44 cellular contexts compared by ENCODE assay signal in the genomic region with DNA sequence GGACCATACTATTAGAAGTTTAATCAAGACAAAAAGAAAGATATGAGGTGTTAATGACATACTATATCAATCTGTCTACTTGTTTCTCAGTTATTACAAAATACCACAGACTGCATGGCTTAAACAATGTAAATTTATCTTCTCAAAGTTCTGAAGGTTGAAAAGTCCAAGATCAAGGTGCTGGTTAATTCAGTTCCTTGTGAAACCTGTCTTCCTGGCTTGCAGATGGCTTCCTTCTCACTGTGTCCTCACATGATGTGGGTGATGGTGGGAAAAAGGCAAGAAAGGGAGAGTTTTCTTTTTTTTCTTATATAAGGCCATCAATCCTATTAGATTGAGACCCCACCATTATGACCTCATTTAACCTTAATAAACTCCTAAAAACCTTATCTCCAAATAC. TPM values are rescaled to one million over a fixed set of nuclear protein-coding genes. Genes with fewer than 3 reads are reported as not detected.
"Had no signal": no experiment of that assay in that cellular context is flagged by ENCODE, and none has a peak within 500 bp of the region (broad histone marks: within the 10 kb centered on the region; RNA-seq: fewer than 3 reads in every experiment).

No MANE protein-coding gene starts in this region.

- H3K9me3 ChIP-seq: adrenal gland, ascending aorta, body of pancreas had no signal

- FAIRE-seq: astrocyte, bronchial epithelial cell had no signal

- H3K36me3 ChIP-seq: adrenal gland, ascending aorta, brain microvascular endothelial cell, breast epithelium, cardiac muscle cell had no signal

- ATAC-seq: activated naive CD4-positive, alpha-beta T cell treated with anti-CD3 and anti-CD28 coated beads, Interleukin-2, amount 50 U/mL, for 72 hours; activated naive CD8-positive, alpha-beta T cell treated with anti-CD3 and anti-CD28 coated beads, Interleukin-2, amount 50 U/mL, for 24 hours; activated T-cell treated with anti-CD3 and anti-CD28 coated beads, Interleukin-2, amount 50 U/mL, for 4 hours; activated T-cell treated with anti-CD3 and anti-CD28 coated beads, Interleukin-2, amount 50 U/mL, for 72 hours; activated T-helper 17 cell treated with anti-CD3 and anti-CD28 coated beads, Interleukin-2, amount 50 U/mL, for 72 hours; body of pancreas had no signal

- H3K27ac ChIP-seq: adrenal gland, ascending aorta, body of pancreas, brain microvascular endothelial cell, breast epithelium, cardiac muscle cell had no signal

- H3K27me3 ChIP-seq: adrenal gland, ascending aorta, body of pancreas, brain microvascular endothelial cell, breast epithelium, cardiac muscle cell had no signal

- H3K27ac Mint-ChIP-seq: activated naive CD4-positive, alpha-beta T cell treated with anti-CD3 and anti-CD28 coated beads for 36 hours; activated naive CD4-positive, alpha-beta T cell treated with anti-CD3 and anti-CD28 coated beads, Interleukin-2, amount 10 ng/mL, durations not matched to agents 7 days and 5 days; activated naive CD4-positive, alpha-beta T cell treated with anti-CD3 and anti-CD28 coated beads, Interleukin-2, amount 50 U/mL, for 24 hours; activated naive CD4-positive, alpha-beta T cell treated with anti-CD3 and anti-CD28 coated beads, Interleukin-2, amount 50 U/mL, for 72 hours; activated naive CD8-positive, alpha-beta T cell; activated naive CD8-positive, alpha-beta T cell treated with anti-CD3 and anti-CD28 coated beads for 36 hours; activated naive CD8-positive, alpha-beta T cell treated with anti-CD3 and anti-CD28 coated beads, Interleukin-2, amount 10 ng/mL, durations not matched to agents 7 days and 5 days; activated naive CD8-positive, alpha-beta T cell treated with anti-CD3 and anti-CD28 coated beads, Interleukin-2, amount 50 U/mL, for 24 hours; activated T-cell treated with anti-CD3 and anti-CD28 coated beads, Interleukin-2, amount 50 U/mL, for 24 hours; activated T-cell treated with anti-CD3 and anti-CD28 coated beads, Interleukin-2, amount 50 U/mL, for 72 hours; activated T-helper 1 cell treated with anti-CD3 and anti-CD28 coated beads, Interleukin-12 subunit alpha, Interleukin-12 subunit beta, Interleukin-2, Interleukin-4 antibody, amounts not matched to agents 30 ng/mL and 10 ng/mL and 1 ng/mL, durations not matched to agents 14 hours and 24 hours and 36 hours; activated T-helper 17 cell treated with anti-CD3 and anti-CD28 coated beads, Interleukin-2, amount 50 U/mL, for 72 hours; activated T-helper 2 cell treated with anti-CD3 and anti-CD28 coated beads, Interferon-gamma antibody, Interleukin-2, Interleukin-4, amounts not matched to agents 10 μg/mL and 5 μg/mL and 100 μg/mL, durations not matched to agents 14 hours and 24 hours and 36 hours; brain had no signal

- H3K9me3 Mint-ChIP-seq: activated naive CD4-positive, alpha-beta T cell treated with anti-CD3 and anti-CD28 coated beads for 36 hours; activated naive CD4-positive, alpha-beta T cell treated with anti-CD3 and anti-CD28 coated beads, Interleukin-2, amount 10 ng/mL, durations not matched to agents 7 days and 5 days; activated naive CD4-positive, alpha-beta T cell treated with anti-CD3 and anti-CD28 coated beads, Interleukin-2, amount 50 U/mL, for 24 hours; activated naive CD8-positive, alpha-beta T cell treated with anti-CD3 and anti-CD28 coated beads, Interleukin-2, amount 10 ng/mL, durations not matched to agents 7 days and 5 days; activated naive CD8-positive, alpha-beta T cell treated with anti-CD3 and anti-CD28 coated beads, Interleukin-2, amount 50 U/mL, for 24 hours; activated T-helper 1 cell treated with anti-CD3 and anti-CD28 coated beads, Interleukin-12 subunit alpha, Interleukin-12 subunit beta, Interleukin-2, Interleukin-4 antibody, amounts not matched to agents 30 ng/mL and 10 ng/mL and 1 ng/mL, durations not matched to agents 14 hours and 24 hours and 36 hours; activated T-helper 17 cell treated with anti-CD3 and anti-CD28 coated beads, Interleukin-2, amount 50 U/mL, for 72 hours; activated T-helper 2 cell treated with anti-CD3 and anti-CD28 coated beads, Interferon-gamma antibody, Interleukin-2, Interleukin-4, amounts not matched to agents 10 μg/mL and 5 μg/mL and 100 μg/mL, durations not matched to agents 14 hours and 24 hours and 36 hours; central memory CD8-positive, alpha-beta T cell had no signal

- H3K4me3 ChIP-seq: adrenal gland, ascending aorta, body of pancreas, breast epithelium, cardiac muscle cell had no signal

- H3K4me1 ChIP-seq: adrenal gland, ascending aorta, breast epithelium had no signal

- H3K27me3 Mint-ChIP-seq: activated naive CD4-positive, alpha-beta T cell treated with anti-CD3 and anti-CD28 coated beads, Interleukin-2, amount 10 ng/mL, durations not matched to agents 7 days and 5 days; activated naive CD8-positive, alpha-beta T cell; activated naive CD8-positive, alpha-beta T cell treated with anti-CD3 and anti-CD28 coated beads, Interleukin-2, amount 10 ng/mL, durations not matched to agents 7 days and 5 days; activated naive CD8-positive, alpha-beta T cell treated with anti-CD3 and anti-CD28 coated beads, Interleukin-2, amount 50 U/mL, for 24 hours; brain had no signal

- H3K4me3 Mint-ChIP-seq: activated naive CD4-positive, alpha-beta T cell treated with anti-CD3 and anti-CD28 coated beads for 36 hours; activated naive CD4-positive, alpha-beta T cell treated with anti-CD3 and anti-CD28 coated beads, Interleukin-2, amount 10 ng/mL, durations not matched to agents 7 days and 5 days; activated naive CD4-positive, alpha-beta T cell treated with anti-CD3 and anti-CD28 coated beads, Interleukin-2, amount 50 U/mL, for 24 hours; activated naive CD8-positive, alpha-beta T cell; activated naive CD8-positive, alpha-beta T cell treated with anti-CD3 and anti-CD28 coated beads for 36 hours; activated naive CD8-positive, alpha-beta T cell treated with anti-CD3 and anti-CD28 coated beads, Interleukin-2, amount 10 ng/mL, durations not matched to agents 7 days and 5 days; activated naive CD8-positive, alpha-beta T cell treated with anti-CD3 and anti-CD28 coated beads, Interleukin-2, amount 50 U/mL, for 24 hours; activated T-cell treated with anti-CD3 and anti-CD28 coated beads, Interleukin-2, amount 50 U/mL, for 24 hours; activated T-cell treated with anti-CD3 and anti-CD28 coated beads, Interleukin-2, amount 50 U/mL, for 4 hours; activated T-cell treated with anti-CD3 and anti-CD28 coated beads, Interleukin-2, amount 50 U/mL, for 72 hours; activated T-helper 1 cell treated with anti-CD3 and anti-CD28 coated beads, Interleukin-12 subunit alpha, Interleukin-12 subunit beta, Interleukin-2, Interleukin-4 antibody, amounts not matched to agents 30 ng/mL and 10 ng/mL and 1 ng/mL, durations not matched to agents 14 hours and 24 hours and 36 hours; activated T-helper 17 cell treated with anti-CD3 and anti-CD28 coated beads, Interleukin-2, amount 50 U/mL, for 72 hours; brain; central memory CD8-positive, alpha-beta T cell had no signal

- H3K4me1 Mint-ChIP-seq: activated naive CD4-positive, alpha-beta T cell treated with anti-CD3 and anti-CD28 coated beads, Interleukin-2, amount 10 ng/mL, durations not matched to agents 7 days and 5 days; activated naive CD4-positive, alpha-beta T cell treated with anti-CD3 and anti-CD28 coated beads, Interleukin-2, amount 50 U/mL, for 24 hours; activated naive CD8-positive, alpha-beta T cell treated with anti-CD3 and anti-CD28 coated beads for 36 hours; activated naive CD8-positive, alpha-beta T cell treated with anti-CD3 and anti-CD28 coated beads, Interleukin-2, amount 10 ng/mL, durations not matched to agents 7 days and 5 days; activated naive CD8-positive, alpha-beta T cell treated with anti-CD3 and anti-CD28 coated beads, Interleukin-2, amount 50 U/mL, for 24 hours; activated T-helper 17 cell treated with anti-CD3 and anti-CD28 coated beads, Interleukin-2, amount 50 U/mL, for 72 hours; brain; central memory CD8-positive, alpha-beta T cell had no signal

- H3K36me3 Mint-ChIP-seq: activated naive CD4-positive, alpha-beta T cell treated with anti-CD3 and anti-CD28 coated beads, Interleukin-2, amount 10 ng/mL, durations not matched to agents 7 days and 5 days; activated naive CD4-positive, alpha-beta T cell treated with anti-CD3 and anti-CD28 coated beads, Interleukin-2, amount 50 U/mL, for 24 hours; activated naive CD4-positive, alpha-beta T cell treated with anti-CD3 and anti-CD28 coated beads, Interleukin-2, amount 50 U/mL, for 72 hours; activated naive CD8-positive, alpha-beta T cell; activated naive CD8-positive, alpha-beta T cell treated with anti-CD3 and anti-CD28 coated beads for 36 hours; activated naive CD8-positive, alpha-beta T cell treated with anti-CD3 and anti-CD28 coated beads, Interleukin-2, amount 10 ng/mL, durations not matched to agents 7 days and 5 days; brain had no signal

- DNase-seq: activated effector memory CD4-positive, alpha-beta T cell treated with anti-CD3 and anti-CD28 coated beads, Interleukin-2, amount 50 U/mL, for 16 hours; activated effector memory CD4-positive, alpha-beta T cell treated with Interleukin-2 at 50 U/mL for 16 hours; activated gamma-delta T cell; activated gamma-delta T cell treated with Interleukin-2 at 50 U/mL for 16 hours; activated naive CD4-positive, alpha-beta T cell; activated naive CD4-positive, alpha-beta T cell treated with anti-CD3 and anti-CD28 coated beads for 36 hours; activated naive CD4-positive, alpha-beta T cell treated with anti-CD3 and anti-CD28 coated beads, Interleukin-2, amount 10 ng/mL, durations not matched to agents 7 days and 5 days; activated naive CD4-positive, alpha-beta T cell treated with anti-CD3 and anti-CD28 coated beads, Interleukin-2, amount 50 U/mL, for 16 hours; activated naive CD4-positive, alpha-beta T cell treated with Interleukin-2 at 50 U/mL for 16 hours; activated naive CD8-positive, alpha-beta T cell treated with anti-CD3 and anti-CD28 coated beads for 36 hours; activated naive CD8-positive, alpha-beta T cell treated with anti-CD3 and anti-CD28 coated beads, Interleukin-2, amount 10 ng/mL, durations not matched to agents 7 days and 5 days; activated naive CD8-positive, alpha-beta T cell treated with anti-CD3 and anti-CD28 coated beads, Interleukin-2, amount 50 U/mL, for 24 hours; activated T-cell treated with anti-CD3 and anti-CD28 coated beads for 4 hours; activated T-cell treated with anti-CD3 and anti-CD28 coated beads, Interleukin-2, amount 50 U/mL, for 1 hour; activated T-cell treated with anti-CD3 and anti-CD28 coated beads, Interleukin-2, amount 50 U/mL, for 24 hours; activated T-cell treated with anti-CD3 and anti-CD28 coated beads, Interleukin-2, amount 50 U/mL, for 4 hours; activated T-cell treated with anti-CD3 and anti-CD28 coated beads, Interleukin-2, amount 50 U/mL, for 48 hours; activated T-cell treated with anti-CD3 and anti-CD28 coated beads, Interleukin-2, amount 50 U/mL, for 72 hours; adrenal gland; amniotic stem cell; amygdala; anterior cingulate cortex; aorta; brain microvascular endothelial cell; caudate nucleus; central memory CD4-positive, alpha-beta T cell; cerebellar nuclear complex had no signal

RNA-seq across cellular contexts. Expression of a gene that starts 15.6 kb away (rescaled TPM):
- total RNA-seq: activated naive CD4-positive, alpha-beta T cell treated with anti-CD3 and anti-CD28 coated beads for 36 hours; activated naive CD4-positive, alpha-beta T cell treated with anti-CD3 and anti-CD28 coated beads, Interleukin-2, amount 50 U/mL, for 72 hours; activated naive CD8-positive, alpha-beta T cell treated with anti-CD3 and anti-CD28 coated beads for 36 hours; activated naive CD8-positive, alpha-beta T cell treated with anti-CD3 and anti-CD28 coated beads, Interleukin-2, amount 10 ng/mL, durations not matched to agents 7 days and 5 days; activated T-cell treated with anti-CD3 and anti-CD28 coated beads, Interleukin-2, amount 50 U/mL, for 4 hours; activated T-cell treated with anti-CD3 and anti-CD28 coated beads, Interleukin-2, amount 50 U/mL, for 72 hours; activated T-helper 1 cell treated with anti-CD3 and anti-CD28 coated beads, Interleukin-12 subunit alpha, Interleukin-12 subunit beta, Interleukin-2, Interleukin-4 antibody, amounts not matched to agents 30 ng/mL and 10 ng/mL and 1 ng/mL, durations not matched to agents 14 hours and 24 hours and 36 hours; activated T-helper 17 cell treated with anti-CD3 and anti-CD28 coated beads, Interleukin-2, amount 50 U/mL, for 72 hours; activated T-helper 2 cell treated with anti-CD3 and anti-CD28 coated beads, Interferon-gamma antibody, Interleukin-2, Interleukin-4, amounts not matched to agents 10 μg/mL and 5 μg/mL and 100 μg/mL, durations not matched to agents 14 hours and 24 hours and 36 hours; adrenal gland; aorta; ascending aorta; astrocyte; body of pancreas; breast epithelium; bronchial epithelial cell; cardiac muscle cell; cardiac septum; cerebellum had no signal
- polyA plus RNA-seq: adipose tissue, adrenal gland, aorta, cardiac muscle cell had no signal

RNA-seq across cellular contexts. Expression of a gene that starts 50.1 kb away (rescaled TPM):
- total RNA-seq: activated naive CD4-positive, alpha-beta T cell treated with anti-CD3 and anti-CD28 coated beads for 36 hours; activated naive CD4-positive, alpha-beta T cell treated with anti-CD3 and anti-CD28 coated beads, Interleukin-2, amount 50 U/mL, for 72 hours; activated naive CD8-positive, alpha-beta T cell treated with anti-CD3 and anti-CD28 coated beads for 36 hours; activated naive CD8-positive, alpha-beta T cell treated with anti-CD3 and anti-CD28 coated beads, Interleukin-2, amount 10 ng/mL, durations not matched to agents 7 days and 5 days; activated T-cell treated with anti-CD3 and anti-CD28 coated beads, Interleukin-2, amount 50 U/mL, for 4 hours; activated T-cell treated with anti-CD3 and anti-CD28 coated beads, Interleukin-2, amount 50 U/mL, for 72 hours; activated T-helper 1 cell treated with anti-CD3 and anti-CD28 coated beads, Interleukin-12 subunit alpha, Interleukin-12 subunit beta, Interleukin-2, Interleukin-4 antibody, amounts not matched to agents 30 ng/mL and 10 ng/mL and 1 ng/mL, durations not matched to agents 14 hours and 24 hours and 36 hours; activated T-helper 17 cell treated with anti-CD3 and anti-CD28 coated beads, Interleukin-2, amount 50 U/mL, for 72 hours; activated T-helper 2 cell treated with anti-CD3 and anti-CD28 coated beads, Interferon-gamma antibody, Interleukin-2, Interleukin-4, amounts not matched to agents 10 μg/mL and 5 μg/mL and 100 μg/mL, durations not matched to agents 14 hours and 24 hours and 36 hours; aorta; ascending aorta; astrocyte; body of pancreas; breast epithelium; bronchial epithelial cell; cardiac muscle cell; cardiac septum; cerebellum had no signal
- polyA plus RNA-seq: adrenal gland, aorta, cardiac muscle cell had no signal
